8 cellular contexts compared by ENCODE assay signal in genomic region chr1:48677306-48678287, GRCh38.
DNase-seq lines count a peak whose midpoint lies in the region; ATAC-seq and TF ChIP-seq lines count a peak whose summit lies in the region.

No MANE protein-coding gene starts in this region.

- intact Hi-C loops in heart left ventricle (cut with DNase I): loop anchor here in 9 of 10 donors (2.0 to 10.0 kb wide), 7 partner anchors 137 to 1671 kb away; no protein-coding TSS in a partner anchor

- no peak for TF ChIP-seq POLR2A in heart left ventricle (IDR thresholded peaks at IDR 0.05)

- H3K4me3 ChIP-seq in CD4-positive, CD25-positive, alpha-beta regulatory T cell (ENCODE audit: low read depth, low read length): no peak overlapping the region
- H3K4me3 ChIP-seq in HL-60 (replicated peaks; ENCODE audit: insufficient read depth, low read length) (no peak overlapping the region), heart left ventricle (no peak overlapping the region)

- no peaks in the 10 kb centered on the region for H3K27me3 ChIP-seq in CD4-positive, CD25-positive, alpha-beta regulatory T cell (ENCODE audit: control insufficient read depth, insufficient read depth, low read length)
- H3K27me3 ChIP-seq in HL-60 (ENCODE audit: insufficient read depth, poor library complexity, severe bottlenecking) (no peaks in the 10 kb centered on the region), heart left ventricle (peaks cover 0 to 31% (median 3%) of the 10 kb centered on the region in 9 donors)

- H3K9me3 ChIP-seq in CD4-positive, CD25-positive, alpha-beta regulatory T cell (ENCODE audit: control insufficient read depth in 2 of 2, low read length in 2 of 2): no peaks in the 10 kb centered on the region
- no peaks in the 10 kb centered on the region for H3K9me3 ChIP-seq in heart left ventricle

- TF ChIP-seq CTCF in HL-60 (IDR thresholded peaks at IDR 0.05; ENCODE audit: insufficient read depth, low read length) (peak; percentile 78), heart left ventricle (IDR thresholded peaks at IDR 0.05) (peak; percentile 45 to 75 (median 63))

- no peaks in the 10 kb centered on the region for H3K4me1 ChIP-seq in CD4-positive, CD25-positive, alpha-beta regulatory T cell (ENCODE audit: control insufficient read depth, insufficient read depth, low read length, poor library complexity, severe bottlenecking)
- no peaks in the 10 kb centered on the region for H3K4me1 ChIP-seq in heart left ventricle

- no peak for ATAC-seq in CD4-positive, CD25-positive, alpha-beta regulatory T cell (ENCODE audit: low read depth in 2 of 2)
- peak in 3 of 4 donors; percentile 75 to 79 (median 75) for ATAC-seq in heart left ventricle

- H3K27ac ChIP-seq in CD4-positive, CD25-positive, alpha-beta regulatory T cell (ENCODE audit: insufficient read depth, low read length, poor library complexity, severe bottlenecking): no peak overlapping the region
- no peak overlapping the region for H3K27ac ChIP-seq in HL-60 (replicated peaks)
- H3K27ac ChIP-seq in heart left ventricle: no peak overlapping the region

- no peak overlapping the region for H3K27ac Mint-ChIP-seq in CD4-positive, CD25-positive, alpha-beta regulatory T cell

- H3K36me3 ChIP-seq in CD4-positive, CD25-positive, alpha-beta regulatory T cell (ENCODE audit: control insufficient read depth, insufficient read depth, low read length): no peaks in the 10 kb centered on the region
- H3K36me3 ChIP-seq in heart left ventricle: no peaks in the 10 kb centered on the region

- peaks cover 0 to 2% (median 0%) of the 10 kb centered on the region in 7 donors for H3K9me3 Mint-ChIP-seq in CD4-positive, CD25-positive, alpha-beta regulatory T cell

- 38 to 46% (median 41%) methylated on average over 20 to 22 of the region's 22 CpGs for WGBS in heart left ventricle, 4 donors

- H3K4me3 Mint-ChIP-seq in CD4-positive, CD25-positive, alpha-beta regulatory T cell: no peak overlapping the region

- no peaks in the 10 kb centered on the region for H3K27me3 Mint-ChIP-seq in CD4-positive, CD25-positive, alpha-beta regulatory T cell

- no peaks in the 10 kb centered on the region for H3K36me3 Mint-ChIP-seq in CD4-positive, CD25-positive, alpha-beta regulatory T cell

- H3K4me1 Mint-ChIP-seq in CD4-positive, CD25-positive, alpha-beta regulatory T cell: no peaks in the 10 kb centered on the region

- peak in 2 of 3 donors; percentile 14 to 52 for DNase-seq in CD4-positive, CD25-positive, alpha-beta regulatory T cell
- DNase-seq in GM19238 (ENCODE audit: insufficient read length, low spot score) (peak; percentile 22), HL-60 (ENCODE audit: low read depth in 1 of 2, low spot score in 1 of 2) (peak in 1 of 2 experiments; percentile 43), NCI-H748 treated with DMSO at 0.1 percent for 48 hours (lab: John Stamatoyannopoulos, UW) (peak; percentile 70), heart left ventricle (peak; percentile 37 to 77 (median 62)), renal cortical epithelial cell (ENCODE audit: low read depth) (peak; percentile 61), T1000 (lab: John Stamatoyannopoulos, UW) (no peak)
- peak; percentile 19 for DNase-seq in activated naive CD4-positive, alpha-beta T cell treated with anti-CD3 and anti-CD28 coated beads, Interleukin-2, amount 50 U/mL, for 16 hours

Comparison
In these comparisons a context has a peak if more than half of its experiments do, and no peak if none do; other contexts are left out.
1. ATAC-seq: peak in heart left ventricle (3 of 4); none in CD4-positive, CD25-positive, alpha-beta regulatory T cell (0 of 2).